17 cellular contexts compared by ENCODE assay signal in the genomic region with DNA sequence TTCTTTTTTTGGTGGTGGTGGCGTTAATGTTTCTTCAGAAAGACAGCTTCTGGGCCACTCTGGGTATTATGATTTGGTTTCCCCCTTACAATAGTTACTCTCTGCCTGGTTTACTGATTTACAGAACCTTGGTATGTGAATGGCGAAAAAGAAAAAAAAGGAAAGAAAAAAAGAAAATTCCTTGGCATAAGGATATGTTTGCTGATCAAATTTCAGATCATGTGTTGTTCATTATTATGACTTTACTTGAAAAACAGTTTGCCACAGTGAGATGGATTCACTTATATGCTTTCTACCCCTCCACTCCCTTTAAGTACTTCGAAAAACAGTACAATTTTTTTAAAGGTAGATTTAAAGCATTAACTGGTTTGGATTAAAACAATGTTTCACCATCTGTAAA. TPM values are rescaled to one million over a fixed set of nuclear protein-coding genes. Genes with fewer than 3 reads are reported as not detected.
DNase-seq lines count a peak whose midpoint lies in the region; FAIRE-seq and TF ChIP-seq lines count a peak whose summit lies in the region.
"Had no signal": no experiment of that assay in that cellular context is flagged by ENCODE, and none has a peak within 500 bp of the region (broad histone marks: within the 10 kb centered on the region; RNA-seq: fewer than 3 reads in every experiment).

No MANE protein-coding gene starts in this region.

- H3K27ac ChIP-seq in SJCRH30 (peak overlapping the region; percentile 94), esophagus squamous epithelium (peak overlapping the region in 3 of 4 donors; percentile 72 to 88 (median 87)), uterus (no peak overlapping the region)
- H3K27ac ChIP-seq: neutrophil had no signal

- no peak for FAIRE-seq in GM12892 (lab: Jason Lieb, UNC)

- CTCF ChIA-PET in Caco-2 (lab: Charles Lee) = interaction anchor here (0.7 kb wide), 1 partner anchor 18 kb away, joined by 4 read pairs; no protein-coding TSS in a partner anchor

- H3K4me1 ChIP-seq in Caco-2 = peaks cover 12% of the 10 kb centered on the region
- H3K4me1 ChIP-seq in SJCRH30 = peaks cover 61% of the 10 kb centered on the region
- peaks cover 21 to 100% (median 32%) of the 10 kb centered on the region in 3 donors for H3K4me1 ChIP-seq in esophagus squamous epithelium
- no peaks in the 10 kb centered on the region for H3K4me1 ChIP-seq in uterus

- H3K27me3 Mint-ChIP-seq in Caco-2 (ENCODE audit: insufficient read depth, unreplicated experiment) = no peaks in the 10 kb centered on the region

- DNase-seq in Caco-2 (no peak), SJCRH30 (peak in 1 of 2 experiments; percentile 16), esophagus squamous epithelium (lab: John Stamatoyannopoulos, UW) (no peak), renal cortical epithelial cell (ENCODE audit: low read depth) (peak; percentile 54), uterus (no peak), GM12892 (ENCODE audit: insufficient read length) (no peak), CD1c-positive myeloid dendritic cell (ENCODE audit: extremely low spot score) (no peak)
- DNase-seq in stimulated activated CD8-positive, alpha-beta memory T cell treated with anti-CD3 and anti-CD28 coated beads, Interleukin-4, amount 100 ng/mL, for 48 hours = no peak
- DNase-seq: activated CD4-positive, alpha-beta T cell treated with anti-CD3 and anti-CD28 coated beads, Interleukin-2, amount 50 U/mL, for 1 hour; activated T-cell treated with anti-CD3 and anti-CD28 coated beads, Interleukin-2, amount 50 U/mL, for 48 hours; BE2C; DND-41; NCI-H1930 had no signal

- peak overlapping the region; percentile 65 for H3K27ac Mint-ChIP-seq in Caco-2 (ENCODE audit: unreplicated experiment)

- H3K4me1 Mint-ChIP-seq in Caco-2 (ENCODE audit: low read depth, unreplicated experiment) = peaks cover 48% of the 10 kb centered on the region

- no peaks in the 10 kb centered on the region for H3K9me3 Mint-ChIP-seq in Caco-2 (ENCODE audit: unreplicated experiment)

- no peaks in the 10 kb centered on the region for H3K27me3 ChIP-seq in Caco-2 (replicated peaks; ENCODE audit: control insufficient read depth, insufficient read depth, low read length)
- no peaks in the 10 kb centered on the region for H3K27me3 ChIP-seq in SJCRH30
- peaks cover 0 to 53% (median 0%) of the 10 kb centered on the region in 4 donors for H3K27me3 ChIP-seq in esophagus squamous epithelium
- peaks cover 0 to 16% of the 10 kb centered on the region in 2 donors for H3K27me3 ChIP-seq in uterus
- H3K27me3 ChIP-seq: BE2C, colonic mucosa, neutrophil had no signal

- TF ChIP-seq POLR2A in esophagus squamous epithelium (IDR thresholded peaks at IDR 0.05) = no peak
- TF ChIP-seq POLR2A in uterus (IDR thresholded peaks at IDR 0.05) = no peak
- no peak for TF ChIP-seq POLR2A in GM12892 (IDR thresholded peaks at IDR 0.05; ENCODE audit: low read depth, low read length)

- no peaks in the 10 kb centered on the region for H3K36me3 Mint-ChIP-seq in Caco-2 (ENCODE audit: insufficient read depth, unreplicated experiment)

- no TSS peak for BruUV-seq in Caco-2 (replicated peaks; lab: Mats Ljungman, UMichigan)

- H3K36me3 ChIP-seq in Caco-2 (ENCODE audit: control insufficient read depth, insufficient read depth, low read length) (no peaks in the 10 kb centered on the region), SJCRH30 (no peaks in the 10 kb centered on the region; the same call in 1 of the 2 replicates), esophagus squamous epithelium (peaks cover 0 to under 1% (median 0%) of the 10 kb centered on the region in 3 donors), uterus (no peaks in the 10 kb centered on the region)
- H3K36me3 ChIP-seq: BE2C, colonic mucosa, esophagus muscularis mucosa, neutrophil had no signal

- peak overlapping the region; percentile 53 for H3K4me3 Mint-ChIP-seq in Caco-2 (ENCODE audit: unreplicated experiment)

- H3K9me3 ChIP-seq in Caco-2 = no peaks in the 10 kb centered on the region
- H3K9me3 ChIP-seq in SJCRH30 (replicated peaks) = no peaks in the 10 kb centered on the region
- H3K9me3 ChIP-seq in esophagus squamous epithelium = no peaks in the 10 kb centered on the region
- no peaks in the 10 kb centered on the region for H3K9me3 ChIP-seq in uterus
- H3K9me3 ChIP-seq: BE2C, colonic mucosa, esophagus muscularis mucosa, neutrophil had no signal

- H3K4me3 ChIP-seq in Caco-2 (ENCODE audit: low read depth, low read length) (no peak overlapping the region), SJCRH30 (no peak overlapping the region), esophagus squamous epithelium (no peak overlapping the region), uterus (no peak overlapping the region)
- H3K4me3 ChIP-seq: colonic mucosa, esophagus muscularis mucosa had no signal

- intact Hi-C loops in Caco-2 (cut with micrococcal nuclease; ENCODE audit: unreplicated experiment) = no loop called here
- intact Hi-C loops in esophagus squamous epithelium (cut with DNase I) = no loop called here
- intact Hi-C loops in uterus (cut with DNase I; ENCODE audit: low total_unique reads) = no loop called here

- POLR2A ChIA-PET in Caco-2 (lab: Charles Lee) = no interaction called here

- 52 to 74% methylated on average over 3 of the region's 3 CpGs for WGBS in esophagus squamous epithelium, 2 donors

- no peak for TF ChIP-seq CTCF in Caco-2 (IDR thresholded peaks at IDR 0.05; ENCODE audit: insufficient read depth in 1 of 2, low read depth in 1 of 2, low read length in 1 of 2, severe bottlenecking in 1 of 2, unreplicated experiment in 1 of 2)
- no peak for TF ChIP-seq CTCF in esophagus squamous epithelium (IDR thresholded peaks at IDR 0.05)
- no peak for TF ChIP-seq CTCF in uterus (IDR thresholded peaks at IDR 0.05)

RNA-seq across cellular contexts. Expression of a gene that starts 21.0 kb away (rescaled TPM):
- total RNA-seq in Caco-2 (2022) = 0.21 and 0.29 TPM in 2 replicates
- total RNA-seq in SJCRH30 (2014; rRNA removed; shearing (Covaris generic)) = 23.1 and 29.7 TPM in 2 replicates
- 10 to 100 TPM; 23.9 to 46.2 (median 33.8) TPM for total RNA-seq in esophagus squamous epithelium
- 0.80 and 1.0 TPM in 2 replicates for total RNA-seq in renal cortical epithelial cell
- 1 to 10 TPM; 1.5 to 8.8 (median 3.2) TPM for total RNA-seq in uterus
- 7.2 TPM for polyA plus RNA-seq in GM12892 (2012; ENCODE audit: missing spikeins)
- total RNA-seq: M059J had no signal

Comparison
In these comparisons a context has a peak if more than half of its experiments do, and no peak if none do; other contexts are left out.
1. H3K27ac ChIP-seq: peak in SJCRH30 (single experiment) and esophagus squamous epithelium (3 of 4); none in uterus (0 of 2).